ENCODE assay signal across 9 cellular contexts in genomic region chr10:25875555-25876165, GRCh38. TPM values are rescaled to one million over a fixed set of nuclear protein-coding genes. Genes with fewer than 3 reads are reported as not detected.
A peak's percentile ranks its signal among the peaks of the same experiment; 100 is the strongest.
DNase-seq lines count a peak whose midpoint lies in the region; ATAC-seq and TF ChIP-seq lines count a peak whose summit lies in the region.
"Had no signal": no experiment of that assay in that cellular context is flagged by ENCODE, and none has a peak within 500 bp of the region (broad histone marks: within the 10 kb centered on the region; RNA-seq: fewer than 3 reads in every experiment).

No MANE protein-coding gene starts in this region.

- H3K27me3 ChIP-seq in adrenal gland: no peaks in the 10 kb centered on the region
- H3K27me3 ChIP-seq: BLaER1 had no signal

- intact Hi-C loops in adrenal gland (cut with DNase I) (loop anchor here in 1 of 2 donors (10.0 kb wide), 1 partner anchor 679 kb away; no protein-coding TSS in a partner anchor), sciatic nerve (cut with DNase I) (no loop called here)

- H3K27ac ChIP-seq in adrenal gland: no peak overlapping the region
- H3K27ac ChIP-seq: BLaER1 had no signal

- peak; percentile 1 for DNase-seq in NK-92 treated with Interleukin-12 subunit alpha and Interleukin-12 subunit beta, amount 100 ng/mL, for 24 hours (lab: John Stamatoyannopoulos, UW)
- DNase-seq in NK-92 (lab: John Stamatoyannopoulos, UW; ENCODE audit: unreplicated experiment): no peak
- peak; percentile 85 for DNase-seq in NCI-H1436 (lab: John Stamatoyannopoulos, UW)
- peak; percentile 61 for DNase-seq in SW480 (ENCODE audit: low spot score)
- DNase-seq in adrenal gland: peak; percentile 65 to 90 (median 84)
- DNase-seq in hepatic stellate cell (ENCODE audit: low spot score): peak; percentile 7
- DNase-seq in sciatic nerve (ENCODE audit: low spot score): peak; percentile 83

- 0 to 2% (median 1%) methylated on average over 7 of the region's 7 CpGs for whole genome bisulfite sequencing in adrenal gland, 4 donors

- peak; percentile 95 for ATAC-seq in HG02798 (IDR thresholded peaks at IDR 0.05; ENCODE audit: poor library complexity, unreplicated experiment)
- ATAC-seq in sciatic nerve: peak; percentile 76

- no peak overlapping the region for H3K4me3 ChIP-seq in adrenal gland
- H3K4me3 ChIP-seq: BLaER1 had no signal

- TF ChIP-seq POLR2A in adrenal gland (IDR thresholded peaks at IDR 0.05): no peak

- TF ChIP-seq CTCF in adrenal gland (IDR thresholded peaks at IDR 0.05): peak; percentile 70 to 91 (median 76)

- H3K9me3 ChIP-seq in adrenal gland (replicated peaks in 1 of 3): no peaks in the 10 kb centered on the region
- H3K9me3 ChIP-seq: BLaER1 had no signal

- no peaks in the 10 kb centered on the region for H3K4me1 ChIP-seq in adrenal gland (replicated peaks in 1 of 2)

- no peaks in the 10 kb centered on the region for H3K36me3 ChIP-seq in adrenal gland (replicated peaks in 1 of 2)
- H3K36me3 ChIP-seq: BLaER1 had no signal

RNA-seq across cellular contexts. Expression of gene MYO3A, which starts 58.4 kb away (rescaled TPM):
- under 1 TPM in 1 of 8 donors, not detected in 7; 0.14 TPM for total RNA-seq in adrenal gland
- polyA plus RNA-seq in adrenal gland: 1 to 10 TPM in 1 of 3 donors, under 1 TPM in 1, not detected in 1; 0.34 to 1.3 TPM
- 0.18 TPM for total RNA-seq in sciatic nerve
